In the genomic region with DNA sequence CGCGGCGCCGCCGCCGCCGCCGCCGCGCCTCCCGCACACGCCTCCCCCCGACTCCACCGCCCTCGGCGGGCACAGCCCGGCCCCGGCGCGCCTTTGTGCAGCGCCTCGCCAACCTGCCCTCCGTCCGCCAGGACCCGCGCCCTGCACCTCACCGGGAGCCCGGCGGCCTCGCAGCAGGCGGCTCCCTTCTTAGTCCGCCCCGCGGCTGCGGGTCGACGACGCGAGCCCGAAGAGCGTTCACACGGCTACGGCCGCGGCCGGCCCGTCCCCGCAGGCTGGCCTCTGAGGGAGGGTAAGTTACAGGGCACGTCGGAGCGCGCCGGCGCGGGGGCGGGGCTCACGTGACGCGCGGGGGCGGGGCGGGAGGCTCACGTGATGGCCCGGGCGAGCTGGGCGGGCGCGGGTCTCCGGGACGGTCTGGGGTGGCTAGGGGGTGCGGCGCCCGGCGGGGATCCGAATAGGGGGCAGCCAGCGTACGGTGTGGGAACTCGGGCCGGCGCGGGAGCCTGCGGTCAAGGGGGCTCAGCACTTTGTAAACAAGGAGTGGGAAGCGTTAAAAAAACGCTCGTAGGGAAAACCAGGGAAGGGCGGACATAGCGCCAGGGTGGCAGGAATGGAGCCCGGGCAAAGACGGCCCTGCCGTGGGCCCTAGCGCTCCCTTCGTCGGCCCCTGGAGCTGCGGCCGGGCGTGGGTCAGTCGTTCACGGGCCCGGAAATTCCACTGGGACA, we compare ENCODE assay signal across 8 cellular contexts. TPM values are rescaled to one million over a fixed set of nuclear protein-coding genes. Genes with fewer than 3 reads are reported as not detected.
A peak's percentile ranks its signal among the peaks of the same experiment; 100 is the strongest.
DNase-seq lines count a peak whose midpoint lies in the region; ATAC-seq, FAIRE-seq and TF ChIP-seq lines count a peak whose summit lies in the region.

A gene with protein sequence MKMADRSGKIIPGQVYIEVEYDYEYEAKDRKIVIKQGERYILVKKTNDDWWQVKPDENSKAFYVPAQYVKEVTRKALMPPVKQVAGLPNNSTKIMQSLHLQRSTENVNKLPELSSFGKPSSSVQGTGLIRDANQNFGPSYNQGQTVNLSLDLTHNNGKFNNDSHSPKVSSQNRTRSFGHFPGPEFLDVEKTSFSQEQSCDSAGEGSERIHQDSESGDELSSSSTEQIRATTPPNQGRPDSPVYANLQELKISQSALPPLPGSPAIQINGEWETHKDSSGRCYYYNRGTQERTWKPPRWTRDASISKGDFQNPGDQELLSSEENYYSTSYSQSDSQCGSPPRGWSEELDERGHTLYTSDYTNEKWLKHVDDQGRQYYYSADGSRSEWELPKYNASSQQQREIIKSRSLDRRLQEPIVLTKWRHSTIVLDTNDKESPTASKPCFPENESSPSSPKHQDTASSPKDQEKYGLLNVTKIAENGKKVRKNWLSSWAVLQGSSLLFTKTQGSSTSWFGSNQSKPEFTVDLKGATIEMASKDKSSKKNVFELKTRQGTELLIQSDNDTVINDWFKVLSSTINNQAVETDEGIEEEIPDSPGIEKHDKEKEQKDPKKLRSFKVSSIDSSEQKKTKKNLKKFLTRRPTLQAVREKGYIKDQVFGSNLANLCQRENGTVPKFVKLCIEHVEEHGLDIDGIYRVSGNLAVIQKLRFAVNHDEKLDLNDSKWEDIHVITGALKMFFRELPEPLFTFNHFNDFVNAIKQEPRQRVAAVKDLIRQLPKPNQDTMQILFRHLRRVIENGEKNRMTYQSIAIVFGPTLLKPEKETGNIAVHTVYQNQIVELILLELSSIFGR (minus strand): TSS at position 301 of the 729 bp plus-strand sequence. CDS start 19,976 bp downstream, outside the sequence.

- peak; percentile 35 for DNase-seq in DMS79 treated with DMSO at 0.1 percent for 48 hours (lab: John Stamatoyannopoulos, UW)
- DNase-seq in IMR-90, result peak; percentile 77
- peak; percentile 71 to 79 for DNase-seq in SHP77 (lab: John Stamatoyannopoulos, UW)
- peak; percentile 78 for DNase-seq in activated naive CD4-positive, alpha-beta T cell treated with anti-CD3 and anti-CD28 coated beads for 36 hours
- peak; percentile 79 to 87 for DNase-seq in frontal cortex (ENCODE audit: low spot score in 2 of 2)
- DNase-seq in neuronal stem cell (ENCODE audit: low spot score), result peak; percentile 88
- peak; percentile 71 for DNase-seq in stromal cell of bone marrow (ENCODE audit: low read depth)

- H3K27me3 Mint-ChIP-seq in activated naive CD4-positive, alpha-beta T cell treated with anti-CD3 and anti-CD28 coated beads for 36 hours (ENCODE audit: low read depth), result no peaks in the 10 kb centered on the region

- H3K4me1 ChIP-seq in IMR-90 (ENCODE audit: control insufficient read depth, insufficient read depth, low read length) (peaks cover 4% of the 10 kb centered on the region), neuronal stem cell (ENCODE audit: control insufficient read depth in 2 of 2, insufficient read depth in 1 of 2, low read depth in 1 of 2, low read length in 2 of 2) (peaks cover 4 to 14% of the 10 kb centered on the region in 2 donors)

- H3K9ac ChIP-seq in IMR-90 (ENCODE audit: low read depth, low read length) (peak within 1 kb of the TSS; percentile 89), neuronal stem cell (ENCODE audit: low read depth, low read length, poor library complexity) (peak within 1 kb of the TSS; percentile 99)

- intact Hi-C loops in IMR-90 (cut with micrococcal nuclease), result loop anchor here (1.0 to 5.0 kb wide), 2 partner anchors 66 to 77 kb away; no protein-coding TSS in a partner anchor
- intact Hi-C loops in activated naive CD4-positive, alpha-beta T cell treated with anti-CD3 and anti-CD28 coated beads for 36 hours (cut with micrococcal nuclease), result loop anchor here (1.0 to 10.0 kb wide), 11 partner anchors 66 to 1494 kb away; partner anchors contain the start of genes EPC1, KIF5B and MAP3K8

- no peak within 1 kb of the TSS for H2BK20ac ChIP-seq in IMR-90 (ENCODE audit: low read depth, low read length)

- peaks cover 37% of the 10 kb centered on the region for H3K4me1 Mint-ChIP-seq in activated naive CD4-positive, alpha-beta T cell treated with anti-CD3 and anti-CD28 coated beads for 36 hours (ENCODE audit: low read depth)

- peak within 1 kb of the TSS; percentile 88 for H3K14ac ChIP-seq in IMR-90 (replicated peaks; ENCODE audit: low read depth, low read length)
- peak within 1 kb of the TSS; percentile 94 for H3K14ac ChIP-seq in neuronal stem cell (ENCODE audit: low read length)

- H3K9me1 ChIP-seq in IMR-90 (ENCODE audit: insufficient read depth, low read length), result peaks cover 2% of the 10 kb centered on the region; the same call in 1 of the 2 replicates

- H2BK12ac ChIP-seq in neuronal stem cell (ENCODE audit: low read length), result peak within 1 kb of the TSS; percentile 22

- peak within 1 kb of the TSS; percentile 72 for H2BK120ac ChIP-seq in IMR-90 (ENCODE audit: low read depth, low read length)
- H2BK120ac ChIP-seq in neuronal stem cell (ENCODE audit: low read depth, low read length), result peak within 1 kb of the TSS; percentile 35

- peak within 1 kb of the TSS; percentile 90 for H4K5ac ChIP-seq in IMR-90 (ENCODE audit: low read depth, low read length)

- POLR2A ChIA-PET in IMR-90 (lab: Charles Lee; ENCODE audit: unreplicated experiment), result no interaction called here

- H3K4me3 Mint-ChIP-seq in activated naive CD4-positive, alpha-beta T cell treated with anti-CD3 and anti-CD28 coated beads for 36 hours, result peak within 1 kb of the TSS; percentile 88

- H3K9me3 Mint-ChIP-seq in activated naive CD4-positive, alpha-beta T cell treated with anti-CD3 and anti-CD28 coated beads for 36 hours, result no peaks in the 10 kb centered on the region

- peak within 1 kb of the TSS; percentile 78 for H3K4ac ChIP-seq in IMR-90 (ENCODE audit: low read depth, low read length)
- peak within 1 kb of the TSS; percentile 6 for H3K4ac ChIP-seq in neuronal stem cell (ENCODE audit: low read length)

- H2AK5ac ChIP-seq in IMR-90 (ENCODE audit: low read depth, low read length) (peak within 1 kb of the TSS; percentile 47), neuronal stem cell (ENCODE audit: low read depth, low read length) (peak within 1 kb of the TSS; percentile 63)

- in situ Hi-C loops in IMR-90 (cut with MboI; ENCODE audit: low sequenced_read_pairs), result no loop called here

- H3K4me2 ChIP-seq in IMR-90 (ENCODE audit: low read depth, low read length) (peak within 1 kb of the TSS; percentile 99), neuronal stem cell (ENCODE audit: insufficient read depth, low read length, poor library complexity, severe bottlenecking) (peak within 1 kb of the TSS; percentile 100)

- H3K27me3 ChIP-seq in IMR-90 (ENCODE audit: control insufficient read depth, insufficient read depth, low read length), result no peaks in the 10 kb centered on the region
- H3K27me3 ChIP-seq in neuronal stem cell (ENCODE audit: control insufficient read depth in 3 of 3, insufficient read depth in 3 of 3, low read depth in 1 of 3, low read length in 3 of 3), result no peaks in the 10 kb centered on the region

- H2AK9ac ChIP-seq in IMR-90 (replicated peaks; ENCODE audit: low read depth, low read length, poor library complexity), result peak within 1 kb of the TSS; percentile 86

- H4K8ac ChIP-seq in IMR-90 (ENCODE audit: low read depth in 2 of 2, low read length in 2 of 2) (peak within 1 kb of the TSS; percentile 68 to 81), neuronal stem cell (ENCODE audit: low read depth, low read length) (no peak within 1 kb of the TSS)

- H3K36me3 ChIP-seq in IMR-90 (ENCODE audit: control insufficient read depth, insufficient read depth, low read length) (no peaks in the 10 kb centered on the region), neuronal stem cell (replicated peaks in 1 of 2; ENCODE audit: control insufficient read depth in 2 of 2, insufficient read depth in 2 of 2, low read length in 2 of 2) (no peaks in the 10 kb centered on the region)

- no peak for TF ChIP-seq RAD21 in IMR-90 (IDR thresholded peaks at IDR 0.05; ENCODE audit: low read length)

- peak; percentile 85 for TF ChIP-seq POLR2A in IMR-90 (IDR thresholded peaks at IDR 0.05; ENCODE audit: low read depth, low read length)

- H3K4me3 ChIP-seq in IMR-90 (ENCODE audit: insufficient read depth, low read depth, low read length) (peak within 1 kb of the TSS; percentile 71), neuronal stem cell (ENCODE audit: low read length in 2 of 2) (peak within 1 kb of the TSS; percentile 88 to 100)

- WGBS in IMR-90 (ENCODE audit: extremely low coverage in 2 of 2, insufficient read length in 1 of 2), 2 experiments, result 0% methylated on average over 62 of the region's 99 CpGs; no CpG with 5 or more reads in 1 of the 2 experiments
- WGBS in neuronal stem cell (ENCODE audit: extremely low coverage in 2 of 2, insufficient read length in 2 of 2, insufficient replicate concordance in 1 of 2), 2 donors, result no CpG with 5 or more reads among the region's 99 CpGs

- H3K79me1 ChIP-seq in IMR-90 (ENCODE audit: low read depth in 1 of 2, low read length in 2 of 2) (peaks cover 17 to 50% of the 10 kb centered on the region in 2 experiments; a peak in 3 of 4 replicates), neuronal stem cell (ENCODE audit: low read depth, low read length) (peaks cover 4% of the 10 kb centered on the region)

- peak within 1 kb of the TSS; percentile 64 for H4K91ac ChIP-seq in IMR-90 (ENCODE audit: insufficient read depth, low read depth, low read length)
- H4K91ac ChIP-seq in neuronal stem cell (ENCODE audit: low read depth, low read length, poor library complexity), result no peak within 1 kb of the TSS

- peak within 1 kb of the TSS; percentile 30 for H3K27ac Mint-ChIP-seq in activated naive CD4-positive, alpha-beta T cell treated with anti-CD3 and anti-CD28 coated beads for 36 hours

- H3K23ac ChIP-seq in IMR-90 (ENCODE audit: low read depth, low read length), result peak within 1 kb of the TSS; percentile 93
- H3K23ac ChIP-seq in neuronal stem cell (ENCODE audit: low read depth, low read length, poor library complexity), result peak within 1 kb of the TSS; percentile 99

- peak within 1 kb of the TSS; percentile 91 for H3K27ac ChIP-seq in IMR-90 (ENCODE audit: insufficient read depth, low read length)
- H3K27ac ChIP-seq in neuronal stem cell (replicated peaks; ENCODE audit: low read length), result peak within 1 kb of the TSS; percentile 98

- dilution Hi-C loops in IMR-90 (cut with HindIII; ENCODE audit: low sequenced_read_pairs, unreplicated experiment), result no loop called here

- H2AFZ ChIP-seq in IMR-90 (replicated peaks; ENCODE audit: low read length, poor library complexity) (peak within 1 kb of the TSS; percentile 96), neuronal stem cell (ENCODE audit: low read length) (peak within 1 kb of the TSS; percentile 99)

- FAIRE-seq in frontal cortex (lab: Jason Lieb, UNC), result no peak

- CTCF ChIA-PET in IMR-90 (lab: Yijun Ruan, JAX), result interaction anchor here (1.8 to 2.8 kb wide), 2 partner anchors 16 to 66 kb away, joined by 4 to 10 read pairs; no protein-coding TSS in a partner anchor
- CTCF ChIA-PET in activated naive CD4-positive, alpha-beta T cell treated with anti-CD3 and anti-CD28 coated beads for 36 hours (lab: Charles Lee), result interaction anchor here (1.2 to 1.5 kb wide), 2 partner anchors 68 to 75 kb away, joined by 3 to 6 read pairs; no protein-coding TSS in a partner anchor

- H3K18ac ChIP-seq in IMR-90 (ENCODE audit: low read depth, low read length), result peak within 1 kb of the TSS; percentile 66
- H3K18ac ChIP-seq in neuronal stem cell (ENCODE audit: low read length), result peak within 1 kb of the TSS; percentile 100

- H3K56ac ChIP-seq in IMR-90 (ENCODE audit: extremely low read depth, insufficient read depth, low read length), result peak within 1 kb of the TSS; percentile 72

- H2BK15ac ChIP-seq in IMR-90 (ENCODE audit: low read depth, low read length) (peak within 1 kb of the TSS; percentile 24), neuronal stem cell (ENCODE audit: low read length) (peak within 1 kb of the TSS; percentile 96)

- H3K9me3 ChIP-seq in IMR-90 (ENCODE audit: control insufficient read depth, insufficient read depth, low read length) (no peaks in the 10 kb centered on the region), neuronal stem cell (replicated peaks in 1 of 2; ENCODE audit: control insufficient read depth in 2 of 2, insufficient read depth in 1 of 2, low read depth in 1 of 2, low read length in 2 of 2) (peaks cover 0 to 4% of the 10 kb centered on the region in 2 donors)

- H2BK5ac ChIP-seq in IMR-90 (ENCODE audit: low read depth, low read length, poor library complexity, severe bottlenecking) (peak within 1 kb of the TSS; percentile 82), neuronal stem cell (ENCODE audit: low read length) (peak within 1 kb of the TSS; percentile 90)

- no peak for TF ChIP-seq CTCF in IMR-90 (conservative IDR thresholded peaks at IDR 0.05; ENCODE audit: low read depth, low read length)

- no TSS peak for BruUV-seq in IMR-90 (replicated peaks; lab: Mats Ljungman, UMichigan)

- no peaks in the 10 kb centered on the region for H3K36me3 Mint-ChIP-seq in activated naive CD4-positive, alpha-beta T cell treated with anti-CD3 and anti-CD28 coated beads for 36 hours (ENCODE audit: low read depth)

- H4K20me1 ChIP-seq in IMR-90 (ENCODE audit: insufficient read depth, low read length), result peaks cover 40% of the 10 kb centered on the region

- peak; percentile 73 for ATAC-seq in GM21526 (IDR thresholded peaks at IDR 0.05; ENCODE audit: low FRiP score, unreplicated experiment)
- peak; percentile 85 for ATAC-seq in IMR-90 (ENCODE audit: low read depth)

RNA-seq across cellular contexts. Expression of the gene that starts here (rescaled TPM):
- total RNA-seq in IMR-90 (2012; rRNA removed) (28.5 and 42.2 TPM in 2 replicates), frontal cortex (58.7 TPM)
- 8.3 and 9.0 TPM in 2 replicates for polyA plus RNA-seq in IMR-90 (2012; rRNA removed)
- 1.2 and 3.0 TPM in 2 replicates for polyA plus RNA-seq in IMR-90 (2012; cell fraction: cytosol; rRNA removed)
- polyA plus RNA-seq in IMR-90 (2012; cell fraction: nucleus; rRNA removed; ENCODE audit: low replicate concordance), result 1.6 and 18.4 TPM in 2 replicates
- 1 to 10 TPM; 2.3 to 2.6 TPM for total RNA-seq in activated naive CD4-positive, alpha-beta T cell treated with anti-CD3 and anti-CD28 coated beads for 36 hours
- 19.5 TPM for polyA plus RNA-seq in neuronal stem cell (2013, experiment 1 of 2)
- polyA plus RNA-seq in neuronal stem cell (2013, experiment 2 of 2), result 20.1 TPM

Comparison
In these comparisons a context has a peak if more than half of its experiments do, and no peak if none do; other contexts are left out.
1. Peak in every context shown above with its lines: DNase-seq, ATAC-seq, H3K4me3 ChIP-seq and H3K27ac ChIP-seq.
2. DNase-seq: peak in every context shown above with its lines; median percentile 88 in neuronal stem cell; 83 in frontal cortex; 78 in activated naive CD4-positive, alpha-beta T cell treated with anti-CD3 and anti-CD28 coated beads for 36 hours; 77 in IMR-90; 75 in SHP77; 71 in stromal cell of bone marrow; 35 in DMS79 treated with DMSO at 0.1 percent for 48 hours.